In genomic region chr3:195700319-195700718, GRCh38 we compare ENCODE assay signal across 1 cellular context.
TF ChIP-seq lines count a peak whose summit lies in the region.

No MANE protein-coding gene starts in this region.

TF ChIP-seq in HepG2, 621 proteins besides CTCF, POLR2A, EP300 and RAD21:
- TF ChIP-seq SSRP1 (CRISPR knock-in tag; IDR thresholded peaks at IDR 0.05) (peak; percentile 19; the same call in 1 of the 2 replicates), HOXA3 (CRISPR knock-in tag; IDR thresholded peaks at IDR 0.05) (no peak)
